ENCODE assay signal across 19 cellular contexts in genomic region chr2:168478206-168478605, GRCh38.
"Had no signal": no experiment of that assay in that cellular context is flagged by ENCODE, and none has a peak within 500 bp of the region (broad histone marks: within the 10 kb centered on the region; RNA-seq: fewer than 3 reads in every experiment).

No MANE protein-coding gene starts in this region.

- H3K36me3 Mint-ChIP-seq: activated CD4-positive, alpha-beta memory T cell treated with anti-CD3 and anti-CD28 coated beads for 36 hours had no signal

- H3K9me3 ChIP-seq: esophagus squamous epithelium, heart right ventricle, lower lobe of right lung, spleen, suprapubic skin, upper lobe of right lung had no signal

- H3K36me3 ChIP-seq: esophagus squamous epithelium, heart right ventricle, lower lobe of right lung, spleen, suprapubic skin, upper lobe of right lung had no signal

- H3K4me3 ChIP-seq: esophagus squamous epithelium, heart right ventricle, lower lobe of right lung, spleen, suprapubic skin, upper lobe of right lung had no signal

- H3K27ac ChIP-seq: esophagus squamous epithelium, heart right ventricle, lower lobe of right lung, spleen, suprapubic skin, upper lobe of right lung had no signal

- H3K27ac Mint-ChIP-seq: activated CD4-positive, alpha-beta memory T cell treated with anti-CD3 and anti-CD28 coated beads for 36 hours; activated naive CD4-positive, alpha-beta T cell treated with anti-CD3 and anti-CD28 coated beads, Interleukin-2, amount 50 U/mL, for 72 hours; T-helper 2 cell treated with Interferon-gamma antibody and Interleukin-4, amounts not matched to agents 5 μg/mL and 100 μg/mL, for 36 hours had no signal

- ATAC-seq: activated naive CD4-positive, alpha-beta T cell treated with anti-CD3 and anti-CD28 coated beads, Interleukin-2, amount 50 U/mL, for 72 hours; activated T-cell treated with anti-CD3 and anti-CD28 coated beads, Interleukin-2, amount 50 U/mL, for 4 hours; lower lobe of right lung; naive thymus-derived CD4-positive, alpha-beta T cell; upper lobe of right lung had no signal

- H3K27me3 Mint-ChIP-seq: activated CD4-positive, alpha-beta memory T cell treated with anti-CD3 and anti-CD28 coated beads for 36 hours had no signal

- DNase-seq: activated CD4-positive, alpha-beta memory T cell treated with anti-CD3 and anti-CD28 coated beads for 36 hours; activated CD4-positive, CD25-positive, alpha-beta regulatory T cell treated with anti-CD3 and anti-CD28 coated beads, Interleukin-2, amount 50 U/mL, for 72 hours; activated effector memory CD4-positive, alpha-beta T cell treated with anti-CD3 and anti-CD28 coated beads, Interleukin-2, amount 50 U/mL, for 16 hours; activated T-cell treated with anti-CD3 and anti-CD28 coated beads, Interleukin-2, amount 50 U/mL, for 4 hours; esophagus squamous epithelium; foreskin fibroblast; heart right ventricle; kidney; lower lobe of right lung; naive thymus-derived CD4-positive, alpha-beta T cell; posterior cingulate gyrus; spleen; stimulated activated CD4-positive, alpha-beta T cell treated with anti-CD3 and anti-CD28 coated beads, Interleukin-2, amount 100 ng/mL, for 24 hours; stimulated activated naive CD4-positive, alpha-beta T cell treated with Interleukin-2 at 50 U/mL for 16 hours; SW 1271; upper lobe of right lung had no signal

- H3K27me3 ChIP-seq: esophagus squamous epithelium, heart right ventricle, spleen, suprapubic skin, upper lobe of right lung had no signal

- H3K4me3 Mint-ChIP-seq: activated CD4-positive, alpha-beta memory T cell treated with anti-CD3 and anti-CD28 coated beads for 36 hours; activated T-cell treated with anti-CD3 and anti-CD28 coated beads, Interleukin-2, amount 50 U/mL, for 4 hours; naive thymus-derived CD4-positive, alpha-beta T cell; T-helper 2 cell treated with Interferon-gamma antibody and Interleukin-4, amounts not matched to agents 5 μg/mL and 100 μg/mL, for 36 hours had no signal

- H3K9me3 Mint-ChIP-seq: activated CD4-positive, alpha-beta memory T cell treated with anti-CD3 and anti-CD28 coated beads for 36 hours; activated naive CD4-positive, alpha-beta T cell treated with anti-CD3 and anti-CD28 coated beads, Interleukin-2, amount 50 U/mL, for 72 hours; activated T-cell treated with anti-CD3 and anti-CD28 coated beads, Interleukin-2, amount 50 U/mL, for 4 hours; T-helper 2 cell treated with Interferon-gamma antibody and Interleukin-4, amounts not matched to agents 5 μg/mL and 100 μg/mL, for 36 hours had no signal

- H3K4me1 ChIP-seq: lower lobe of right lung, spleen, upper lobe of right lung had no signal
